8 cellular contexts compared by ENCODE assay signal in the genomic region with DNA sequence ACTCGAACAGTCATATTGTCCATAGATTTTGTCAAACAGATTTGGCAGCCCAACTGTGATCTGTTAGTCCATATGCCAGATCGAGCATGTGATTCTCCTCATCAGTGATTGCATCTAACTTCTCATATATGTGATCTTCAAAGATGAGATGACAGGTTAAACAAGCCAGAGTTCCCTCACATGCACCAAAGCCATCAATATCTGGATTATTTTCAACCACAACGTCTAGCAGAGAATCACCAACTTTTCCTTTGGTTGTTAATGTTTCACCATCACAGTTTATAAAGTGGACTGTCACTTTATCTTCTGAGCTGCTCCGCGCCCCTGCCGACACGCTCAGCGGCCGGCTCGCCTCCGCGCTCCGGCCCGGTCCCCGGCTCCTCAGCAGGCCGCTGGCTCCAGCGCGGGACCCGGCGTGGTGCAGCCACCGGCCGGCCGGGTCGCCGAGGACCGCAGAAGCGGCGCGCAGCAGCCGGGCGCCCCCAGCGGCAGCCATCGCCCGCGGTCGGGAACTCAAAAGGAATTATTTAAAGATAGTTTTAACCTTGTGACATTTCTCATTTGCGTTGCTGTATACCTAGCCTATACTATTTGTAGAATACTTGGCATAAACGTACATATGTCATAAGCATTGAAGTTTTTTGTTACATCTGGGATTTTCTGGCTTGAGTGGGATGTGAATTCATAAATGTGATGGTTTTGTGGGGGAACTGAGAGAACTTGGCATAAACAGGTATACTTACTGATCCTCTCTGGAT. TPM values are rescaled to one million over a fixed set of nuclear protein-coding genes. Genes with fewer than 3 reads are reported as not detected.
DNase-seq lines count a peak whose midpoint lies in the region; ATAC-seq and TF ChIP-seq lines count a peak whose summit lies in the region.

No MANE protein-coding gene starts in this region.

- H3K27ac ChIP-seq in RWPE2 (ENCODE audit: poor library complexity, severe bottlenecking) (no peak overlapping the region), breast epithelium (no peak overlapping the region)

- no peak for DNase-seq in RWPE2 (ENCODE audit: low spot score)
- no peak for DNase-seq in breast epithelium (ENCODE audit: low spot score in 2 of 2)
- DNase-seq in left lobe of liver (ENCODE audit: low spot score) = peak; percentile 67
- peak in 1 of 2 donors; percentile 10 for DNase-seq in stimulated activated effector memory CD8-positive, alpha-beta T cell treated with anti-CD3 and anti-CD28 coated beads, Interleukin-12 subunit alpha, Interleukin-12 subunit beta, amount 100 ng/mL, for 72 hours (ENCODE audit: low spot score in 2 of 2)

- H3K4me3 Mint-ChIP-seq in stimulated activated effector memory CD8-positive, alpha-beta T cell treated with anti-CD3 and anti-CD28 coated beads, Interleukin-12 subunit alpha, Interleukin-12 subunit beta, amount 100 ng/mL, for 72 hours = no peak overlapping the region

- TF ChIP-seq CTCF in GM12875 (IDR thresholded peaks at IDR 0.05; ENCODE audit: borderline replicate concordance, insufficient read depth, low read depth, low read length) (peak; percentile 64), RWPE2 (IDR thresholded peaks at IDR 0.05; ENCODE audit: poor library complexity, severe bottlenecking) (peak; percentile 27), breast epithelium (IDR thresholded peaks at IDR 0.05) (peak in 2 of 3 donors; percentile 9 to 62)

- H3K27me3 ChIP-seq in RWPE2 (ENCODE audit: insufficient read depth, poor library complexity, severe bottlenecking) = no peaks in the 10 kb centered on the region
- H3K27me3 ChIP-seq in breast epithelium = no peaks in the 10 kb centered on the region

- intact Hi-C loops in breast epithelium (cut with DNase I; ENCODE audit: low total_unique reads) = no loop called here

- no peak for ATAC-seq in RWPE2 (ENCODE audit: low read depth)
- ATAC-seq in left lobe of liver = peak; percentile 98
- peak; percentile 63 for ATAC-seq in stimulated activated effector memory CD8-positive, alpha-beta T cell treated with anti-CD3 and anti-CD28 coated beads, Interleukin-12 subunit alpha, Interleukin-12 subunit beta, amount 100 ng/mL, for 72 hours
- ATAC-seq in GM21423 (IDR thresholded peaks at IDR 0.05; ENCODE audit: unreplicated experiment) = no peak
- no peak for ATAC-seq in GM21390 (IDR thresholded peaks at IDR 0.05; ENCODE audit: unreplicated experiment)
- ATAC-seq in GM18868 (IDR thresholded peaks at IDR 0.05; ENCODE audit: unreplicated experiment) = no peak

- no peaks in the 10 kb centered on the region for H3K9me3 Mint-ChIP-seq in stimulated activated effector memory CD8-positive, alpha-beta T cell treated with anti-CD3 and anti-CD28 coated beads, Interleukin-12 subunit alpha, Interleukin-12 subunit beta, amount 100 ng/mL, for 72 hours

- H3K4me1 ChIP-seq in RWPE2 (ENCODE audit: insufficient read depth, poor library complexity, severe bottlenecking) (peaks cover 22% of the 10 kb centered on the region), breast epithelium (no peaks in the 10 kb centered on the region)

- H3K9me3 ChIP-seq in RWPE2 (ENCODE audit: severe bottlenecking) (no peaks in the 10 kb centered on the region), breast epithelium (no peaks in the 10 kb centered on the region)

- H3K27ac Mint-ChIP-seq in stimulated activated effector memory CD8-positive, alpha-beta T cell treated with anti-CD3 and anti-CD28 coated beads, Interleukin-12 subunit alpha, Interleukin-12 subunit beta, amount 100 ng/mL, for 72 hours = peak overlapping the region; percentile 53

- peaks cover 9% of the 10 kb centered on the region for H3K4me1 Mint-ChIP-seq in stimulated activated effector memory CD8-positive, alpha-beta T cell treated with anti-CD3 and anti-CD28 coated beads, Interleukin-12 subunit alpha, Interleukin-12 subunit beta, amount 100 ng/mL, for 72 hours

- H3K4me3 ChIP-seq in GM12875 (ENCODE audit: low read depth, low read length) (no peak overlapping the region), RWPE2 (ENCODE audit: severe bottlenecking) (no peak overlapping the region), breast epithelium (no peak overlapping the region)

- TF ChIP-seq POLR2A in breast epithelium (IDR thresholded peaks at IDR 0.05) = no peak

- peaks cover 89% of the 10 kb centered on the region for H3K36me3 Mint-ChIP-seq in stimulated activated effector memory CD8-positive, alpha-beta T cell treated with anti-CD3 and anti-CD28 coated beads, Interleukin-12 subunit alpha, Interleukin-12 subunit beta, amount 100 ng/mL, for 72 hours

- H3K36me3 ChIP-seq in RWPE2 (ENCODE audit: low read depth) = peaks cover 85% of the 10 kb centered on the region
- H3K36me3 ChIP-seq in breast epithelium = no peaks in the 10 kb centered on the region

RNA-seq across cellular contexts. Expression of a gene that starts 40.1 kb away (rescaled TPM):
- 10 to 100 TPM; 77.7 to 100.0 (median 98.1) TPM for total RNA-seq in breast epithelium
- total RNA-seq in left lobe of liver = 34.6 TPM

Comparison
In these comparisons a context has a peak if more than half of its experiments do, and no peak if none do; other contexts are left out.
1. ATAC-seq: peak in left lobe of liver (single experiment) and stimulated activated effector memory CD8-positive, alpha-beta T cell treated with anti-CD3 and anti-CD28 coated beads, Interleukin-12 subunit alpha, Interleukin-12 subunit beta, amount 100 ng/mL, for 72 hours (single experiment); none in RWPE2 (single experiment), GM21423 (single experiment), GM21390 (single experiment) and GM18868 (single experiment).
2. Peak in every context shown above with its lines, with median percentiles within 50 percentile points of each other: CTCF ChIP-seq.